Comparison of ENCODE assay signal across 8 cellular contexts in the genomic region with DNA sequence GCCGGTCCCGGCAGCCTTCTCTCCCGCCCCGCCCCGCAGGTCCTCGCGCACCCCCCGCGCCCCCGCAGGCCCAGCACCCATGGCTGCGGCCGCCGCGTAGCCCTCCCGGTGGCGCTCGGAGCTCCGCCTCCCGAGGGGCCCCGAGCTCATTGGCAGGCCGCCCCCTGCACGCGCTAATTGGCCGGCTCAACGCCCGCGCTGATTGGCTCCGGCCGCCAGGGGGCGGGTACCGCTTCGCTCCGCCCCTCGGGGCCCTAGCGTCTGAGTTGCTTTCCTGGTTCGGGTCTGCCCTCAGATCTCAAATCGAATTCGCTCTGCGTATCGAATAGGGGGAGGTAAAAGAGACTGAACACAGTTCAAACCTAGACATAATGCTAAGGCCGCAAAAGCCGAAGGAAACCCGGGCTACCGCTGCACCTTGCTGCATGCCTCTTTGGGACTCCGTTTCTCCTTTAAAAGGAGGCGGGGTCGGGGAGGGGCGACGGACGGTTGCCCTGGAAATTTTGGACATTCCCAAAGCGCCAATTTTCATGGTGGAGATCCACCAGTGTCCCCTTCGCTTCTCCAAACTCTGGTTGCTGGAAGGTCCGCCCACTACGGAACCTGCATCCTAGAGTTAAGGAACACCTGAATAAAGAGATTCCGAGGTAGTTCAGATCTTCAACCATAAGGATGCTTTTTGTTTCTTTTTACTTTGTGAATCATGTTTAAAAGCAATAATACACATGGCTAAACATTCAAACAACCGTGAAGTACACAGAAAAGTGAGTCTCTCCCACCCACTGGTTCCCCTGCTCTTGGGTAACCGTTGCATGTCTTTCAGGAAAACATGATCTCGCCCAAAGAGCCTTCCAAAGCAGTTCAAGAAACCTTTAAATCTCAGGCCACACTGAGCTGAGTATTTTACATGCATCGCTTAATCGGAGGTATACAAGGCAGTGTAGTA. TPM values are rescaled to one million over a fixed set of nuclear protein-coding genes. Genes with fewer than 3 reads are reported as not detected.
DNase-seq lines count a peak whose midpoint lies in the region; ATAC-seq, FAIRE-seq and TF ChIP-seq lines count a peak whose summit lies in the region.

DEXI (minus strand) TSS at position 117 of the 946 bp plus-strand sequence. CDS start 463 bp downstream, outside the sequence.

- ATAC-seq in HG02759 (IDR thresholded peaks at IDR 0.05; ENCODE audit: unreplicated experiment) (peak; percentile 74), left cardiac atrium (peak; percentile 77 to 82), psoas muscle (peak; percentile 76 to 81 (median 79))

- 9 to 16% (median 9%) methylated on average over 45 to 60 of the region's 60 CpGs for WGBS in psoas muscle, 3 donors

- no peaks in the 10 kb centered on the region for H3K9me3 ChIP-seq in psoas muscle

- H3K27ac ChIP-seq in psoas muscle: peak within 1 kb of the TSS; percentile 91

- intact Hi-C loops in T-helper 1 cell treated with Interleukin-12 subunit alpha and Interleukin-12 subunit beta and Interleukin-4 antibody, amounts not matched to agents 30 ng/mL and 1 ng/mL, for 36 hours (cut with micrococcal nuclease): loop anchor here (1.0 to 10.0 kb wide), 6 partner anchors 64 to 1862 kb away; partner anchors contain the start of genes CPPED1, HAPSTR1, LITAF and SNX29
- intact Hi-C loops in left cardiac atrium (cut with DNase I): no loop called here
- intact Hi-C loops in psoas muscle (cut with DNase I): no loop called here

- peak within 1 kb of the TSS; percentile 86 for H3K4me3 ChIP-seq in psoas muscle

- TF ChIP-seq CTCF in GM12872 (IDR thresholded peaks at IDR 0.05; ENCODE audit: insufficient read depth, low read depth, low read length) (0 out of 3 replicates have a peak, but pooled peaks have one; percentile 1), psoas muscle (IDR thresholded peaks at IDR 0.05) (peak; percentile 29)

- H3K4me1 ChIP-seq in psoas muscle: peaks cover 57% of the 10 kb centered on the region

- no peaks in the 10 kb centered on the region for H3K27me3 ChIP-seq in psoas muscle (ENCODE audit: insufficient read depth in 3 of 3, low read length in 2 of 3)

- no peaks in the 10 kb centered on the region for H3K36me3 ChIP-seq in psoas muscle (ENCODE audit: insufficient read depth in 1 of 2, low read depth in 1 of 2)

- DNase-seq in NCI-H1417 treated with DMSO at 0.1 percent for 48 hours (lab: John Stamatoyannopoulos, UW) (peak; percentile 50), amniotic epithelial cell (ENCODE audit: low read depth) (peak; percentile 76), left cardiac atrium (peak; percentile 96), psoas muscle (peak; percentile 96 to 98), urothelium cell line (ENCODE audit: low spot score) (peak; percentile 99)

- FAIRE-seq in urothelium cell line (lab: Jason Lieb, UNC): no peak

RNA-seq across cellular contexts. Expression of gene DEXI, which starts in this region (rescaled TPM):
- total RNA-seq in T-helper 1 cell treated with Interleukin-12 subunit alpha and Interleukin-12 subunit beta and Interleukin-4 antibody, amounts not matched to agents 30 ng/mL and 1 ng/mL, for 36 hours: 27.6 and 29.2 TPM in 2 replicates
- total RNA-seq in left cardiac atrium (10 to 100 TPM; 68.5 to 84.9 TPM), psoas muscle (10 to 100 TPM; 71.9 to 95.1 (median 83.1) TPM)
- polyA plus RNA-seq in psoas muscle: 100 to 1,000 TPM in 2 of 3 donors, 10 to 100 TPM in 1; 98.9 to 122 (median 104) TPM

Comparison
In these comparisons a context has a peak if more than half of its experiments do, and no peak if none do; other contexts are left out.
1. Peak in every context shown above with its lines: DNase-seq, ATAC-seq, H3K4me3 ChIP-seq and H3K27ac ChIP-seq.